11 cellular contexts compared by ENCODE assay signal in genomic region chr10:104324931-104325330, GRCh38. TPM values are rescaled to one million over a fixed set of nuclear protein-coding genes. Genes with fewer than 3 reads are reported as not detected.
DNase-seq lines count a peak whose midpoint lies in the region; TF ChIP-seq lines count a peak whose summit lies in the region.
"Had no signal": no experiment of that assay in that cellular context is flagged by ENCODE, and none has a peak within 500 bp of the region (broad histone marks: within the 10 kb centered on the region; RNA-seq: fewer than 3 reads in every experiment).

No MANE protein-coding gene starts in this region.

- H3K9me3 Mint-ChIP-seq in chondrocyte (ENCODE audit: low read depth) = no peaks in the 10 kb centered on the region

- H3K27me3 Mint-ChIP-seq in chondrocyte (ENCODE audit: low read depth) = no peaks in the 10 kb centered on the region

- H3K4me2 ChIP-seq in DOHH2 (ENCODE audit: low read length) (peak overlapping the region; percentile 58), osteoblast (ENCODE audit: insufficient read depth, low read length) (no peak overlapping the region)
- H3K4me2 ChIP-seq: KMS-11 had no signal

- H3K36me3 Mint-ChIP-seq in chondrocyte (ENCODE audit: low read depth) = no peaks in the 10 kb centered on the region

- H2AFZ ChIP-seq in osteoblast (ENCODE audit: low read length) = no peak overlapping the region

- H3F3A ChIP-seq in DOHH2 (ENCODE audit: control insufficient read depth, insufficient read depth) = no peaks in the 10 kb centered on the region

- no peak overlapping the region for H3K4me3 Mint-ChIP-seq in chondrocyte (ENCODE audit: unreplicated experiment)

- H3K4me1 Mint-ChIP-seq in chondrocyte (ENCODE audit: low read depth) = peaks cover 62% of the 10 kb centered on the region

- intact Hi-C loops in A673 (cut with micrococcal nuclease; ENCODE audit: unreplicated experiment) = no loop called here

- no peaks in the 10 kb centered on the region for H3K9me2 ChIP-seq in DOHH2 (replicated peaks; ENCODE audit: control insufficient read depth, low read length)

- POLR2A ChIA-PET in A673 (lab: Charles Lee; ENCODE audit: low non-redundant PET) = interaction anchor here (0.5 kb wide), 1 partner anchor 31 kb away, joined by 3 read pairs; no protein-coding TSS in a partner anchor

- H3K79me2 ChIP-seq in DOHH2 (ENCODE audit: control insufficient read depth, low read length) (peaks cover 100% of the 10 kb centered on the region), osteoblast (ENCODE audit: insufficient read depth, low read length) (peaks cover 89% of the 10 kb centered on the region)

- peak overlapping the region; percentile 49 for H3K27ac Mint-ChIP-seq in chondrocyte (ENCODE audit: unreplicated experiment)

- DNase-seq in A673 (ENCODE audit: low spot score) (no peak), chondrocyte (ENCODE audit: low spot score) (no peak), osteoblast (ENCODE audit: insufficient read length, low spot score, missing footprints) (no peak), HT-29 (ENCODE audit: low spot score) (no peak), NCI-H226 (no peak), AG08396 (ENCODE audit: low spot score) (no peak), DMS153 treated with DMSO at 0.1 percent for 48 hours (lab: John Stamatoyannopoulos, UW; ENCODE audit: unreplicated experiment) (no peak)

- H3K36me3 ChIP-seq in A673 (ENCODE audit: insufficient read depth, low read length, poor library complexity, severe bottlenecking) (no peaks in the 10 kb centered on the region), DOHH2 (ENCODE audit: control insufficient read depth, low read length) (no peaks in the 10 kb centered on the region; the same call in 1 of the 2 replicates), osteoblast (ENCODE audit: insufficient read depth, low read length) (peaks cover 25% of the 10 kb centered on the region)
- H3K36me3 ChIP-seq: cardiac muscle cell, thoracic aorta had no signal

- H4K20me1 ChIP-seq in DOHH2 (ENCODE audit: control insufficient read depth, insufficient read depth, low read depth, low read length) (peaks cover 39% of the 10 kb centered on the region), osteoblast (ENCODE audit: insufficient read depth, low read length) (peaks cover 28% of the 10 kb centered on the region)

- TF ChIP-seq CTCF in A673 (conservative IDR thresholded peaks at IDR 0.05; ENCODE audit: low read depth, low read length) = no peak
- no peak for TF ChIP-seq CTCF in DOHH2 (IDR thresholded peaks at IDR 0.05; ENCODE audit: low read depth, low read length, poor library complexity, severe bottlenecking)
- TF ChIP-seq CTCF in chondrocyte (IDR thresholded peaks at IDR 0.05) = no peak
- no peak for TF ChIP-seq CTCF in osteoblast (IDR thresholded peaks at IDR 0.05; ENCODE audit: extremely low read depth, low read depth, low read length)

- peaks cover 70% of the 10 kb centered on the region for H3K4me1 ChIP-seq in A673 (ENCODE audit: insufficient read depth, low read length, poor library complexity, severe bottlenecking)
- peaks cover 60% of the 10 kb centered on the region for H3K4me1 ChIP-seq in DOHH2 (ENCODE audit: control insufficient read depth, low read length)
- peaks cover 75% of the 10 kb centered on the region for H3K4me1 ChIP-seq in osteoblast (ENCODE audit: insufficient read depth, low read length)

- CTCF ChIA-PET in A673 (lab: Charles Lee) = no interaction called here

- peak overlapping the region; percentile 48 for H3K27ac ChIP-seq in A673 (ENCODE audit: low read depth, low read length, poor library complexity, severe bottlenecking)
- H3K27ac ChIP-seq in DOHH2 (ENCODE audit: low read depth, low read length) = no peak overlapping the region
- H3K27ac ChIP-seq in osteoblast (ENCODE audit: low read depth, low read length) = peak overlapping the region; percentile 98
- H3K27ac ChIP-seq: cardiac muscle cell, KMS-11 had no signal

- H3K27me3 ChIP-seq in A673 (replicated peaks; ENCODE audit: insufficient read depth, low read depth, low read length, poor library complexity) (no peaks in the 10 kb centered on the region), DOHH2 (ENCODE audit: control insufficient read depth, low read length) (no peaks in the 10 kb centered on the region), osteoblast (ENCODE audit: insufficient read depth, low read length) (no peaks in the 10 kb centered on the region)
- H3K27me3 ChIP-seq: cardiac muscle cell had no signal

- no peak overlapping the region for H3K4me3 ChIP-seq in A673 (ENCODE audit: low read depth, low read length, poor library complexity, severe bottlenecking)
- H3K4me3 ChIP-seq in DOHH2 (ENCODE audit: low read length) = no peak overlapping the region
- H3K4me3 ChIP-seq in osteoblast (ENCODE audit: insufficient read depth, low read length) = no peak overlapping the region
- H3K4me3 ChIP-seq: cardiac muscle cell, thoracic aorta had no signal

- H3K9me3 ChIP-seq in A673 (ENCODE audit: low read depth, low read length, poor library complexity, severe bottlenecking) = no peaks in the 10 kb centered on the region
- no peaks in the 10 kb centered on the region for H3K9me3 ChIP-seq in DOHH2 (ENCODE audit: control insufficient read depth, insufficient read depth, low read length)
- H3K9me3 ChIP-seq in osteoblast (ENCODE audit: low read depth, low read length) = no peaks in the 10 kb centered on the region
- H3K9me3 ChIP-seq: thoracic aorta had no signal

- no TSS peak for BruUV-seq in A673 (replicated peaks; lab: Mats Ljungman, UMichigan)

RNA-seq across cellular contexts. Expression of gene ITPRIP, which starts 13.3 kb away (rescaled TPM):
- total RNA-seq in A673 (2021) (23.1 and 24.8 TPM in 2 replicates), chondrocyte (10.3 to 14.5 TPM (median 14.1 TPM) in 3 replicates), osteoblast (14.8 and 16.5 TPM in 2 replicates)
- total RNA-seq in HT-29 (2014; rRNA removed; shearing (Covaris generic)) = 1.9 and 2.4 TPM in 2 replicates

RNA-seq across cellular contexts. Expression of gene CFAP58, which starts 28.7 kb away (rescaled TPM):
- total RNA-seq in A673 (2021) = 0.17 and 0.52 TPM in 2 replicates
- 0.13 to 0.27 TPM (median 0.15 TPM) in 3 replicates for total RNA-seq in chondrocyte
- 0.36 and 0.59 TPM in 2 replicates for total RNA-seq in osteoblast
- 0.03 TPM in 1 of 2 replicates, not detected in the other for total RNA-seq in HT-29 (2014; rRNA removed; shearing (Covaris generic))

RNA-seq across cellular contexts. Expression of gene GSTO2, which starts 55.9 kb away (rescaled TPM):
- 0.26 and 1.4 TPM in 2 replicates for total RNA-seq in A673 (2021)
- 0.28 to 0.73 TPM (median 0.32 TPM) in 3 replicates for total RNA-seq in chondrocyte
- total RNA-seq in osteoblast = 1.8 and 2.2 TPM in 2 replicates
- 31.4 and 31.8 TPM in 2 replicates for total RNA-seq in HT-29 (2014; rRNA removed; shearing (Covaris generic))

Comparison
In these comparisons a context has a peak if more than half of its experiments do, and no peak if none do; other contexts are left out.
1. RNA of gene GSTO2, which starts 55.9 kb away (total RNA-seq): 31.4 to 31.8 TPM in HT-29; 1.8 to 2.2 TPM in osteoblast, 0.28 to 0.73 TPM in chondrocyte and 0.26 to 1.4 TPM in A673; every median in the first group is over 10 times any median in the second.